ENCODE assay signal across 8 cellular contexts in the genomic region with DNA sequence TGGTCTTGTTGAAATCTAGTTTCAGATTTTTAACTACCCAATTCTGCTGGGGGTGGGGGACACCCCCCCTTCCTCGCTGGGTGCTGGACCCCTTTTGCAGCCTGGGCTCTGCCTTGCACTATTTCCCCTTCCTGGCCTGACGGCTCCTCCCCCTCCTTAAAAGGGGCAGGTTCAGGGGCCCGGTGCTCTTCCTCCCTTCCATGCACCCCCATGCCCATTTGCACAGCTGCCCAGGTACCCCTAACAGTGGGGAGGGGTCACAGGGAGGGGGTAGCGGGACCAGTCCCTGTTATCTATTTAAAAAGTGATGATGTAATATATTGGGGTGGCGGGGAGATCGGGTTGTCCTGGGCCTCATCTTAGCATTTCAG. TPM values are rescaled to one million over a fixed set of nuclear protein-coding genes. Genes with fewer than 3 reads are reported as not detected.
DNase-seq lines count a peak whose midpoint lies in the region; TF ChIP-seq lines count a peak whose summit lies in the region.

No MANE protein-coding gene starts in this region.

- no peak overlapping the region for H3K27ac ChIP-seq in KMS-11
- H3K27ac ChIP-seq in coronary artery, result peak overlapping the region; percentile 84 to 97
- no peak overlapping the region for H3K27ac ChIP-seq in osteoblast (ENCODE audit: low read depth, low read length)

- H3K27me3 ChIP-seq in KMS-11 (ENCODE audit: insufficient read depth, low read depth) (no peaks in the 10 kb centered on the region), osteoblast (ENCODE audit: insufficient read depth, low read length) (no peaks in the 10 kb centered on the region)

- H3K4me3 ChIP-seq in KMS-11 (IDR thresholded peaks at IDR 0.05; ENCODE audit: insufficient read depth, low read depth, low read length), result no peak overlapping the region
- peak overlapping the region; percentile 79 for H3K4me3 ChIP-seq in coronary artery
- peak overlapping the region; percentile 59 for H3K4me3 ChIP-seq in osteoblast (ENCODE audit: insufficient read depth, low read length)

- H3K4me1 ChIP-seq in ES-I3 (ENCODE audit: insufficient read depth, low read length) (peaks cover 17% of the 10 kb centered on the region; the same call in 1 of the 2 replicates), KMS-11 (ENCODE audit: low read depth, poor library complexity, severe bottlenecking) (peaks cover 32% of the 10 kb centered on the region), osteoblast (ENCODE audit: insufficient read depth, low read length) (peaks cover 15% of the 10 kb centered on the region)

- H2AFZ ChIP-seq in KMS-11 (ENCODE audit: low read depth) (no peak overlapping the region), osteoblast (ENCODE audit: low read length) (no peak overlapping the region)

- H4K20me1 ChIP-seq in KMS-11 (ENCODE audit: insufficient read depth) (no peaks in the 10 kb centered on the region), osteoblast (ENCODE audit: insufficient read depth, low read length) (peaks cover 15% of the 10 kb centered on the region)

- H3K79me2 ChIP-seq in KMS-11 (ENCODE audit: insufficient read depth, low read depth) (no peaks in the 10 kb centered on the region), osteoblast (ENCODE audit: insufficient read depth, low read length) (peaks cover 5% of the 10 kb centered on the region)

- DNase-seq in coronary artery (ENCODE audit: low spot score) (no peak), osteoblast (ENCODE audit: insufficient read length, low spot score, missing footprints) (no peak), cerebellar cortex (ENCODE audit: low spot score) (no peak), NCI-H2171 treated with DMSO at 0.1 percent for 48 hours (lab: John Stamatoyannopoulos, UW) (no peak), kidney tubule cell (ENCODE audit: low spot score) (no peak), dermis blood vessel endothelial cell (no peak)

- H3K9ac ChIP-seq in ES-I3 (ENCODE audit: low read depth, low read length), result peak overlapping the region; percentile 40; the same call in 1 of the 2 replicates
- no peak overlapping the region; the same call in 1 of the 2 replicates for H3K9ac ChIP-seq in KMS-11

- H3K36me3 ChIP-seq in ES-I3 (ENCODE audit: insufficient read depth, low read length) (peaks cover 2% of the 10 kb centered on the region; the same call in 1 of the 2 replicates), KMS-11 (ENCODE audit: insufficient read depth) (peaks cover 7% of the 10 kb centered on the region; the same call in 1 of the 2 replicates), osteoblast (ENCODE audit: insufficient read depth, low read length) (peaks cover 15% of the 10 kb centered on the region)

- H3K9me3 ChIP-seq in ES-I3 (ENCODE audit: control insufficient read depth, insufficient read depth, low read length) (no peaks in the 10 kb centered on the region), osteoblast (ENCODE audit: low read depth, low read length) (no peaks in the 10 kb centered on the region)

- H3K4me2 ChIP-seq in KMS-11 (peak overlapping the region; percentile 16; the same call in 1 of the 2 replicates), osteoblast (ENCODE audit: insufficient read depth, low read length) (peak overlapping the region; percentile 56)

- TF ChIP-seq CTCF in KMS-11 (conservative IDR thresholded peaks at IDR 0.05; ENCODE audit: low read depth, low read length) (peak; percentile 40), coronary artery (IDR thresholded peaks at IDR 0.05) (no peak), osteoblast (IDR thresholded peaks at IDR 0.05; ENCODE audit: extremely low read depth, low read depth, low read length) (no peak)

RNA-seq across cellular contexts. Expression of a gene that starts 15.3 kb away (rescaled TPM):
- total RNA-seq in osteoblast (18.6 and 23.5 TPM in 2 replicates), dermis blood vessel endothelial cell (16.1 and 16.2 TPM in 2 replicates)

RNA-seq across cellular contexts. Expression of a gene that starts 15.7 kb away (rescaled TPM):
- total RNA-seq in osteoblast, result not detected in 2 replicates
- total RNA-seq in dermis blood vessel endothelial cell, result 0.17 and 0.70 TPM in 2 replicates

RNA-seq across cellular contexts. Expression of a gene that starts 15.7 kb away (rescaled TPM):
- total RNA-seq in osteoblast (not detected in 2 replicates), dermis blood vessel endothelial cell (not detected in 2 replicates)

RNA-seq across cellular contexts. Expression of a gene that starts 24.5 kb away (rescaled TPM):
- total RNA-seq in osteoblast (0.88 TPM in 1 of 2 replicates, not detected in the other), dermis blood vessel endothelial cell (not detected in 2 replicates)

RNA-seq across cellular contexts. Expression of a gene that starts 33.2 kb away (rescaled TPM):
- total RNA-seq in osteoblast, result 89.0 and 101 TPM in 2 replicates
- 289 and 307 TPM in 2 replicates for total RNA-seq in dermis blood vessel endothelial cell

Comparison
In these comparisons a context has a peak if more than half of its experiments do, and no peak if none do; other contexts are left out.
1. H3K27ac ChIP-seq: peak in coronary artery (2 of 2); none in KMS-11 (single experiment) and osteoblast (single experiment).